ENCODE assay signal across 1 cellular context in genomic region chr3:56254835-56255234, GRCh38.
TF ChIP-seq lines count a peak whose summit lies in the region.

No MANE protein-coding gene starts in this region.

TF ChIP-seq in SK-N-SH, 30 proteins besides CTCF, POLR2A, EP300 and RAD21 (continued from another document):
- TF ChIP-seq REST (IDR thresholded peaks at IDR 0.05; ENCODE audit: low read depth, low read length) (no peak), GATA2 (CRISPR knock-in tag; IDR thresholded peaks at IDR 0.05) (no peak), MEF2A (IDR thresholded peaks at IDR 0.05; ENCODE audit: borderline replicate concordance, low read depth) (no peak), CHD2 (IDR thresholded peaks at IDR 0.05; ENCODE audit: low read length, partially characterized antibody) (no peak), POLR2AphosphoS5 (IDR thresholded peaks at IDR 0.05; ENCODE audit: low read depth, low read length) (no peak), JUND (IDR thresholded peaks at IDR 0.05) (no peak), YY1 (IDR thresholded peaks at IDR 0.05; ENCODE audit: low read depth) (no peak), GABPA (IDR thresholded peaks at IDR 0.05; ENCODE audit: low read depth) (no peak), RXRA (IDR thresholded peaks at IDR 0.05; ENCODE audit: borderline replicate concordance, low read depth) (no peak), SIN3A (IDR thresholded peaks at IDR 0.05; ENCODE audit: borderline replicate concordance, low read depth, low read length) (no peak), ELF1 (IDR thresholded peaks at IDR 0.05) (no peak), IRF3 (IDR thresholded peaks at IDR 0.05; ENCODE audit: low read depth, low read length) (no peak), FOXM1 (IDR thresholded peaks at IDR 0.05; ENCODE audit: low read depth) (no peak)
